Comparison of ENCODE assay signal across 9 cellular contexts in genomic region chr15:92232876-92233275, GRCh38.
"Had no signal": no experiment of that assay in that cellular context is flagged by ENCODE, and none has a peak within 500 bp of the region (broad histone marks: within the 10 kb centered on the region; RNA-seq: fewer than 3 reads in every experiment).

No MANE protein-coding gene starts in this region.

- H3K9ac ChIP-seq: KMS-11 had no signal

- H3K4me2 ChIP-seq: KMS-11 had no signal

- H3K36me3 Mint-ChIP-seq: IgD-negative memory B cell had no signal

- DNase-seq: IMR-90, KBM-7, KG1 had no signal

- H3K4me3 Mint-ChIP-seq: IgD-negative memory B cell had no signal

- H3K4me3 ChIP-seq: K562 had no signal

- H3K27ac ChIP-seq: HL-60, KMS-11 had no signal

- ATAC-seq: HepG2, K562 had no signal

- FAIRE-seq: HepG2, HTR-8/SVneo, K562 had no signal

- H3K4me1 Mint-ChIP-seq: IgD-negative memory B cell had no signal
